Comparison of ENCODE assay signal across 7 cellular contexts in genomic region chr11:26331911-26332571, GRCh38. TPM values are rescaled to one million over a fixed set of nuclear protein-coding genes. Genes with fewer than 3 reads are reported as not detected.
A peak's percentile ranks its signal among the peaks of the same experiment; 100 is the strongest.
DNase-seq lines count a peak whose midpoint lies in the region; ATAC-seq and TF ChIP-seq lines count a peak whose summit lies in the region.

Gene ANO3 (plus strand): TSS chr11:26332130. CDS start chr11:26332276, 146 bp downstream.

- H3K4me3 Mint-ChIP-seq in natural killer cell treated with Interleukin-12 subunit alpha and Interleukin-12 subunit beta and Interleukin-15 and Interleukin-18, amount 100 ng/mL, for 72 hours: no peak within 1 kb of the TSS

- H3K36me3 Mint-ChIP-seq in natural killer cell treated with Interleukin-12 subunit alpha and Interleukin-12 subunit beta and Interleukin-15 and Interleukin-18, amount 100 ng/mL, for 72 hours: no peaks in the 10 kb centered on the region

- no peak within 1 kb of the TSS for H3K27ac Mint-ChIP-seq in natural killer cell treated with Interleukin-12 subunit alpha and Interleukin-12 subunit beta and Interleukin-15 and Interleukin-18, amount 100 ng/mL, for 72 hours

- WGBS in HUES64: 7% methylated on average over 35 of the region's 36 CpGs

- no peak within 1 kb of the TSS for H3K27ac ChIP-seq in HUES64 (ENCODE audit: low read depth, low read length)

- no peaks in the 10 kb centered on the region for H3K27me3 ChIP-seq in HUES64 (ENCODE audit: insufficient read depth, low read length)

- H3K4me1 ChIP-seq in HUES64 (ENCODE audit: insufficient read depth, low read length) (peaks cover 36% of the 10 kb centered on the region; the same call in 1 of the 2 replicates), mucosa of descending colon (ENCODE audit: low read depth) (no peaks in the 10 kb centered on the region)

- no peaks in the 10 kb centered on the region for H3K27me3 Mint-ChIP-seq in natural killer cell treated with Interleukin-12 subunit alpha and Interleukin-12 subunit beta and Interleukin-15 and Interleukin-18, amount 100 ng/mL, for 72 hours

- peak within 1 kb of the TSS; percentile 52 for H3K4me3 ChIP-seq in HUES64 (ENCODE audit: low read length)
- no peak within 1 kb of the TSS for H3K4me3 ChIP-seq in epithelial cell of esophagus (ENCODE audit: low read length)
- H3K4me3 ChIP-seq in mucosa of descending colon: no peak within 1 kb of the TSS

- no peak within 1 kb of the TSS for H3K9ac ChIP-seq in HUES64 (ENCODE audit: low read depth, low read length)

- no peaks in the 10 kb centered on the region for H3K4me1 Mint-ChIP-seq in natural killer cell treated with Interleukin-12 subunit alpha and Interleukin-12 subunit beta and Interleukin-15 and Interleukin-18, amount 100 ng/mL, for 72 hours (ENCODE audit: low read depth in 2 of 2)

- H3K9me3 Mint-ChIP-seq in natural killer cell treated with Interleukin-12 subunit alpha and Interleukin-12 subunit beta and Interleukin-15 and Interleukin-18, amount 100 ng/mL, for 72 hours: peaks cover 2% of the 10 kb centered on the region

- intact Hi-C loops in mucosa of descending colon (cut with DNase I, micrococcal nuclease): no loop called here

- DNase-seq in RPMI7951 (ENCODE audit: low read depth) (peak; percentile 28), epithelial cell of esophagus (ENCODE audit: low read depth) (peak; percentile 52), mucosa of descending colon (peak; percentile 12 to 58 (median 33))
- DNase-seq in natural killer cell treated with Interleukin-12 subunit alpha and Interleukin-12 subunit beta and Interleukin-15 and Interleukin-18, amount 100 ng/mL, for 72 hours (ENCODE audit: low spot score): no peak

- ATAC-seq in GM21717 (IDR thresholded peaks at IDR 0.05; ENCODE audit: unreplicated experiment) (peak; percentile 81), mucosa of descending colon (peak; percentile 79)
- no peak for ATAC-seq in natural killer cell treated with Interleukin-12 subunit alpha and Interleukin-12 subunit beta and Interleukin-15 and Interleukin-18, amount 100 ng/mL, for 72 hours

- H3K36me3 ChIP-seq in HUES64 (ENCODE audit: insufficient read depth, low read length) (no peaks in the 10 kb centered on the region), mucosa of descending colon (ENCODE audit: low read depth) (no peaks in the 10 kb centered on the region)

- H3K9me3 ChIP-seq in HUES64 (ENCODE audit: insufficient read depth, low read depth, low read length) (no peaks in the 10 kb centered on the region), mucosa of descending colon (no peaks in the 10 kb centered on the region)

- peak; percentile 26 for TF ChIP-seq CTCF in GM12873 (IDR thresholded peaks at IDR 0.05; ENCODE audit: insufficient read depth, low read depth, low read length, missing control alignments)
- peak; percentile 29 for TF ChIP-seq CTCF in epithelial cell of esophagus (IDR thresholded peaks at IDR 0.05; ENCODE audit: insufficient read depth, low read depth, low read length, missing control alignments)
- no peak for TF ChIP-seq CTCF in mucosa of descending colon (IDR thresholded peaks at IDR 0.05)

RNA-seq across cellular contexts. Expression of gene ANO3, which starts in this region (rescaled TPM):
- polyA plus RNA-seq in HUES64 (2013, experiment 1 of 2): 0.35 TPM
- 0.63 TPM for polyA plus RNA-seq in HUES64 (2013, experiment 2 of 2)
- 1.7 and 1.8 TPM in 2 replicates for total RNA-seq in RPMI7951 (2014; rRNA removed; shearing (Covaris generic))
- 1 to 10 TPM in 1 of 3 donors, under 1 TPM in 2; 0.31 to 1.3 (median 0.35) TPM for total RNA-seq in mucosa of descending colon
- not detected for total RNA-seq in natural killer cell treated with Interleukin-12 subunit alpha and Interleukin-12 subunit beta and Interleukin-15 and Interleukin-18, amount 100 ng/mL, for 72 hours

Comparison
In these comparisons a context has a peak if more than half of its experiments do, and no peak if none do; other contexts are left out.
1. ATAC-seq: peak in GM21717 (single experiment) and mucosa of descending colon (single experiment); none in natural killer cell treated with Interleukin-12 subunit alpha and Interleukin-12 subunit beta and Interleukin-15 and Interleukin-18, amount 100 ng/mL, for 72 hours (0 of 2).